In the genomic region with DNA sequence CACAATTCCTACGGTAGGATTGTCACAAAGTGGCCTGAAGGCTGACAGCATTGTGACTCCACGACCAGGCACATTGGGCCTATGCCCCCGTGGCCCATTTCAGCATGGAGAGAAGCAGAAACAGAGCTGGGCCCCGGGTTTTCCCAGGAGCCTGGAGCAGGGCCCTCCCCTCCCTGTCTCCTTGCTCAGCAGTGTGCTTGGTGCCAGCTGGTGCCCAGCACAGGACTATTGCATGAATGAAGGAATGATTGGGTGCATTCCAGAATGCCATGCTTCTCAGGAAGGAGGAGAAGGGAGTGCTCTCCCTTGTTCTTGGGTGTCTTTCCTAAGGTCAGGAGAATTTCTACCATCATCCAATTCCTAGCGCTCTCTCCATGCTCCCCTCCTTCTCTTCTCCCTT, we compare ENCODE assay signal across 19 cellular contexts.
"Had no signal": no experiment of that assay in that cellular context is flagged by ENCODE, and none has a peak within 500 bp of the region (broad histone marks: within the 10 kb centered on the region; RNA-seq: fewer than 3 reads in every experiment).

No MANE protein-coding gene starts in this region.

- H3K27me3 ChIP-seq: colonic mucosa, neural progenitor cell, pancreas, tibial nerve, vagina had no signal

- H3K36me3 Mint-ChIP-seq: activated naive CD4-positive, alpha-beta T cell treated with anti-CD3 and anti-CD28 coated beads, Interleukin-2, amount 50 U/mL, for 72 hours; naive B cell; neural progenitor cell; stimulated activated naive B cell treated with anti-CD40 and anti-IgM and Interleukin-4, amounts not matched to agents 10 μg/mL and 1 μg/mL and 100 μg/mL, for 72 hours; WTC11 had no signal

- DNase-seq: activated CD4-positive, alpha-beta memory T cell treated with anti-CD3 and anti-CD28 coated beads, Interleukin-2, amount 10 ng/mL, durations not matched to agents 7 days and 5 days; activated CD4-positive, alpha-beta T cell treated with anti-CD3 and anti-CD28 coated beads for 4 hours; activated effector memory CD4-positive, alpha-beta T cell treated with Interleukin-2 at 50 U/mL for 16 hours; activated T-cell treated with anti-CD3 and anti-CD28 coated beads, Interleukin-2, amount 50 U/mL, for 24 hours; amniotic stem cell; colonic mucosa; foreskin melanocyte; head of caudate nucleus; lower lobe of right lung; naive B cell; pancreas; retina; stimulated activated CD4-positive, alpha-beta T cell treated with anti-CD3 and anti-CD28 coated beads, Interleukin-2, amount 100 ng/mL, for 48 hours; stimulated activated naive B cell treated with anti-CD40 and anti-IgM and Interleukin-4, amounts not matched to agents 10 μg/mL and 1 μg/mL and 100 μg/mL, for 72 hours had no signal

- H3K4me3 ChIP-seq: colonic mucosa, lower lobe of right lung, neural progenitor cell, pancreas, tibial nerve, vagina had no signal

- H3K9ac ChIP-seq: neural progenitor cell had no signal

- H3K9me3 ChIP-seq: colonic mucosa, lower lobe of right lung, pancreas, tibial nerve, vagina had no signal

- H3K27me3 Mint-ChIP-seq: activated T-cell treated with anti-CD3 and anti-CD28 coated beads, Interleukin-2, amount 50 U/mL, for 24 hours; naive B cell; stimulated activated naive B cell treated with anti-CD40 and anti-IgM and Interleukin-4, amounts not matched to agents 10 μg/mL and 1 μg/mL and 100 μg/mL, for 72 hours had no signal

- H3K4me1 ChIP-seq: colonic mucosa, pancreas had no signal

- H3K27ac Mint-ChIP-seq: activated CD4-positive, alpha-beta memory T cell treated with anti-CD3 and anti-CD28 coated beads, Interleukin-2, amount 10 ng/mL, durations not matched to agents 7 days and 5 days; activated naive CD4-positive, alpha-beta T cell treated with anti-CD3 and anti-CD28 coated beads, Interleukin-2, amount 50 U/mL, for 72 hours; activated T-cell treated with anti-CD3 and anti-CD28 coated beads, Interleukin-2, amount 50 U/mL, for 24 hours; stimulated activated naive B cell treated with anti-CD40 and anti-IgM and Interleukin-4, amounts not matched to agents 10 μg/mL and 1 μg/mL and 100 μg/mL, for 72 hours; WTC11 had no signal

- H3K27ac ChIP-seq: colonic mucosa, lower lobe of right lung, neural progenitor cell, pancreas, tibial nerve, vagina had no signal

- H3K4me3 Mint-ChIP-seq: activated CD4-positive, alpha-beta memory T cell treated with anti-CD3 and anti-CD28 coated beads, Interleukin-2, amount 10 ng/mL, durations not matched to agents 7 days and 5 days; activated T-cell treated with anti-CD3 and anti-CD28 coated beads, Interleukin-2, amount 50 U/mL, for 24 hours; naive B cell; neural progenitor cell; stimulated activated naive B cell treated with anti-CD40 and anti-IgM and Interleukin-4, amounts not matched to agents 10 μg/mL and 1 μg/mL and 100 μg/mL, for 72 hours; WTC11 had no signal

- H3K9me3 Mint-ChIP-seq: activated CD4-positive, alpha-beta memory T cell treated with anti-CD3 and anti-CD28 coated beads, Interleukin-2, amount 10 ng/mL, durations not matched to agents 7 days and 5 days; activated naive CD4-positive, alpha-beta T cell treated with anti-CD3 and anti-CD28 coated beads, Interleukin-2, amount 50 U/mL, for 72 hours; activated T-cell treated with anti-CD3 and anti-CD28 coated beads, Interleukin-2, amount 50 U/mL, for 24 hours; naive B cell; neural progenitor cell; stimulated activated naive B cell treated with anti-CD40 and anti-IgM and Interleukin-4, amounts not matched to agents 10 μg/mL and 1 μg/mL and 100 μg/mL, for 72 hours; WTC11 had no signal

- H3K36me3 ChIP-seq: colonic mucosa, lower lobe of right lung, neural progenitor cell, pancreas, tibial nerve, vagina had no signal
